Comparison of ENCODE assay signal across 11 cellular contexts in the genomic region with DNA sequence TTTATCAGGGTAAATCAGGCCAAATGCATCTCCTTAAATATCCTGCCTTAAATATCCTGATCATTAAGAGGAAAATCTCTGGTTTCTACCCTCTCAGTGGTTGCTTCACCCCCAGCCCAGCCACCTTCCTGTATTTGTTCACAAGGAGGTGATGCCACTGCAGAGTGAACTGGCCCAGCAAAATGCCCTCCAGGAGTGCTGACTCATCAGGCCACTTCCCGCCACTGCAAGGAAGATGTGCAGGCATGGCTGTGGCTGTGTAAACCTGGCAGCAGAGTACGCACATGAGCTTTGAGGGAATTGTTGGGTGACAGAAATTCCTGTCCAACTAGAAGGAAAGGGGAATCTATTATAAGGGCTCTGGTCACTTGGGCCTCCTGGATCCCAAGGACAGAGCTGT. TPM values are rescaled to one million over a fixed set of nuclear protein-coding genes. Genes with fewer than 3 reads are reported as not detected.
DNase-seq lines count a peak whose midpoint lies in the region; ATAC-seq and TF ChIP-seq lines count a peak whose summit lies in the region.
"Had no signal": no experiment of that assay in that cellular context is flagged by ENCODE, and none has a peak within 500 bp of the region (broad histone marks: within the 10 kb centered on the region; RNA-seq: fewer than 3 reads in every experiment).

No MANE protein-coding gene starts in this region.

- H3K36me3 ChIP-seq in IMR-90 (ENCODE audit: control insufficient read depth, insufficient read depth, low read length) = peaks cover 37% of the 10 kb centered on the region

- no CpG with 5 or more reads among the region's 2 CpGs for WGBS in IMR-90 (ENCODE audit: extremely low coverage in 2 of 2, insufficient read length in 1 of 2), 2 experiments

- H3K9me3 ChIP-seq in IMR-90 (ENCODE audit: control insufficient read depth, insufficient read depth, low read length) = peaks cover 5% of the 10 kb centered on the region

- intact Hi-C loops in IMR-90 (cut with micrococcal nuclease) = no loop called here
- intact Hi-C loops in activated CD4-positive, alpha-beta memory T cell treated with anti-CD3 and anti-CD28 coated beads for 36 hours (cut with micrococcal nuclease) = no loop called here

- BruUV-seq in IMR-90 (replicated peaks; lab: Mats Ljungman, UMichigan) = no TSS peak

- no peak overlapping the region for H3K23ac ChIP-seq in IMR-90 (ENCODE audit: low read depth, low read length)

- 0 out of 2 replicates have a peak, but pooled peaks cover 3% of the 10 kb centered on the region for H3K4me1 ChIP-seq in IMR-90 (ENCODE audit: control insufficient read depth, insufficient read depth, low read length)

- no peak for TF ChIP-seq RAD21 in IMR-90 (IDR thresholded peaks at IDR 0.05; ENCODE audit: low read length)

- no peaks in the 10 kb centered on the region for H4K20me1 ChIP-seq in IMR-90 (ENCODE audit: insufficient read depth, low read length)

- no peak overlapping the region for H2AFZ ChIP-seq in IMR-90 (replicated peaks; ENCODE audit: low read length, poor library complexity)

- no peak overlapping the region for H4K5ac ChIP-seq in IMR-90 (ENCODE audit: low read depth, low read length)

- H3K36me3 Mint-ChIP-seq in activated CD4-positive, alpha-beta memory T cell treated with anti-CD3 and anti-CD28 coated beads for 36 hours = peaks cover 63% of the 10 kb centered on the region

- TF ChIP-seq POLR2A in IMR-90 (IDR thresholded peaks at IDR 0.05; ENCODE audit: low read depth, low read length) = no peak

- no peak overlapping the region for H2BK120ac ChIP-seq in IMR-90 (ENCODE audit: low read depth, low read length)

- H4K91ac ChIP-seq in IMR-90 (ENCODE audit: insufficient read depth, low read depth, low read length) = no peak overlapping the region

- H2AK5ac ChIP-seq in IMR-90 (ENCODE audit: low read depth, low read length) = no peak overlapping the region

- POLR2A ChIA-PET in IMR-90 (lab: Charles Lee; ENCODE audit: unreplicated experiment) = no interaction called here
- POLR2A ChIA-PET in activated CD4-positive, alpha-beta memory T cell treated with anti-CD3 and anti-CD28 coated beads for 36 hours (lab: Charles Lee) = no interaction called here

- no peak overlapping the region for H2BK15ac ChIP-seq in IMR-90 (ENCODE audit: low read depth, low read length)

- peaks cover 13% of the 10 kb centered on the region for H3K9me1 ChIP-seq in IMR-90 (ENCODE audit: insufficient read depth, low read length)

- H3K79me1 ChIP-seq in IMR-90 (ENCODE audit: low read depth in 1 of 2, low read length in 2 of 2) = no peaks in the 10 kb centered on the region

- no peak overlapping the region for H3K18ac ChIP-seq in IMR-90 (ENCODE audit: low read depth, low read length)

- dilution Hi-C loops in IMR-90 (cut with HindIII; ENCODE audit: low sequenced_read_pairs, unreplicated experiment) = no loop called here

- CTCF ChIA-PET in IMR-90 (lab: Yijun Ruan, JAX) = interaction anchor here (0.6 kb wide), 1 partner anchor 21 kb away, joined by 5 read pairs; no protein-coding TSS in a partner anchor
- CTCF ChIA-PET in activated CD4-positive, alpha-beta memory T cell treated with anti-CD3 and anti-CD28 coated beads for 36 hours (lab: Charles Lee) = no interaction called here

- peak overlapping the region; percentile 18 for H3K27ac Mint-ChIP-seq in activated CD4-positive, alpha-beta memory T cell treated with anti-CD3 and anti-CD28 coated beads for 36 hours
- H3K27ac Mint-ChIP-seq: CD8-positive, alpha-beta T cell had no signal

- no peak for TF ChIP-seq CTCF in AG10803 (conservative IDR thresholded peaks at IDR 0.05; ENCODE audit: low read length)
- no peak for TF ChIP-seq CTCF in IMR-90 (conservative IDR thresholded peaks at IDR 0.05; ENCODE audit: low read depth, low read length)

- H2AK9ac ChIP-seq in IMR-90 (replicated peaks; ENCODE audit: low read depth, low read length, poor library complexity) = no peak overlapping the region

- no peaks in the 10 kb centered on the region for H3K27me3 ChIP-seq in IMR-90 (ENCODE audit: control insufficient read depth, insufficient read depth, low read length)

- H2BK5ac ChIP-seq in IMR-90 (ENCODE audit: low read depth, low read length, poor library complexity, severe bottlenecking) = no peak overlapping the region

- H3K9me3 Mint-ChIP-seq in activated CD4-positive, alpha-beta memory T cell treated with anti-CD3 and anti-CD28 coated beads for 36 hours = peaks cover 27% of the 10 kb centered on the region

- peaks cover 4% of the 10 kb centered on the region for H3K4me1 Mint-ChIP-seq in activated CD4-positive, alpha-beta memory T cell treated with anti-CD3 and anti-CD28 coated beads for 36 hours (ENCODE audit: low read depth)

- no peak overlapping the region for H3K56ac ChIP-seq in IMR-90 (ENCODE audit: extremely low read depth, insufficient read depth, low read length)

- peak; percentile 43 for DNase-seq in AG10803 (ENCODE audit: low read depth)
- DNase-seq in IMR-90 = peak; percentile 47
- no peak for DNase-seq in activated CD4-positive, alpha-beta memory T cell treated with anti-CD3 and anti-CD28 coated beads for 36 hours
- peak; percentile 65 for DNase-seq in iris pigment epithelial cell (ENCODE audit: low read depth)
- DNase-seq in activated CD8-positive, alpha-beta memory T cell treated with anti-CD3 and anti-CD28 coated beads, Interleukin-2, amount 50 U/mL, for 4 hours = no peak
- DNase-seq: CD8-positive, alpha-beta T cell; cerebellar nuclear complex; NCI-H524 had no signal

- H3K4me3 Mint-ChIP-seq in activated CD4-positive, alpha-beta memory T cell treated with anti-CD3 and anti-CD28 coated beads for 36 hours = no peak overlapping the region
- H3K4me3 Mint-ChIP-seq: CD8-positive, alpha-beta T cell had no signal

- no peak overlapping the region for H3K4ac ChIP-seq in IMR-90 (ENCODE audit: low read depth, low read length)

- H3K4me3 ChIP-seq in AG10803 (ENCODE audit: low read length) (no peak overlapping the region), IMR-90 (ENCODE audit: insufficient read depth, low read depth, low read length) (no peak overlapping the region)

- H3K14ac ChIP-seq in IMR-90 (replicated peaks; ENCODE audit: low read depth, low read length) = no peak overlapping the region

- H2BK20ac ChIP-seq in IMR-90 (ENCODE audit: low read depth, low read length) = no peak overlapping the region

- H3K27me3 Mint-ChIP-seq in activated CD4-positive, alpha-beta memory T cell treated with anti-CD3 and anti-CD28 coated beads for 36 hours = no peaks in the 10 kb centered on the region

- no peak overlapping the region for H4K8ac ChIP-seq in IMR-90 (ENCODE audit: low read depth in 2 of 2, low read length in 2 of 2)

- H3K27ac ChIP-seq in IMR-90 (ENCODE audit: insufficient read depth, low read length) = no peak overlapping the region

- H3K9ac ChIP-seq in IMR-90 (ENCODE audit: low read depth, low read length) = no peak overlapping the region

- H3K4me2 ChIP-seq in IMR-90 (ENCODE audit: low read depth, low read length) = no peak overlapping the region

- in situ Hi-C loops in IMR-90 (cut with MboI; ENCODE audit: low sequenced_read_pairs) = loop anchor here (5.0 kb wide), 1 partner anchor 34 kb away; no protein-coding TSS in a partner anchor

- ATAC-seq in IMR-90 (ENCODE audit: low read depth) (peak; percentile 72), GM21367 (IDR thresholded peaks at IDR 0.05; ENCODE audit: unreplicated experiment) (no peak), HG03521 (IDR thresholded peaks at IDR 0.05; ENCODE audit: unreplicated experiment) (no peak), HG03571 (IDR thresholded peaks at IDR 0.05; ENCODE audit: unreplicated experiment) (no peak)
- ATAC-seq: CD8-positive, alpha-beta T cell had no signal

TF ChIP-seq in IMR-90, 13 proteins besides CTCF, POLR2A, EP300 and RAD21:
- peak; percentile 28; the same call in 1 of the 2 replicates for TF ChIP-seq CEBPB (IDR thresholded peaks at IDR 0.05; ENCODE audit: low read depth, low read length)
- TF ChIP-seq MAFK (IDR thresholded peaks at IDR 0.05; ENCODE audit: low read depth, low read length) = peak; percentile 86
- no peak for TF ChIP-seq SMC3 (IDR thresholded peaks at IDR 0.05; ENCODE audit: low read depth, low read length)
- peak; percentile 35; the same call in 1 of the 2 replicates for TF ChIP-seq NFE2L2 (IDR thresholded peaks at IDR 0.05; ENCODE audit: low read depth, low read length)

RNA-seq across cellular contexts. Expression of gene NQO2, which starts 13.8 kb away (rescaled TPM):
- total RNA-seq in IMR-90 (2012; rRNA removed) = 59.4 and 72.1 TPM in 2 replicates
- 41.9 and 42.5 TPM in 2 replicates for polyA plus RNA-seq in IMR-90 (2012; rRNA removed)
- polyA plus RNA-seq in IMR-90 (2012; cell fraction: cytosol; rRNA removed) = 31.1 and 51.6 TPM in 2 replicates
- 13.5 and 24.4 TPM in 2 replicates for polyA plus RNA-seq in IMR-90 (2012; cell fraction: nucleus; rRNA removed; ENCODE audit: low replicate concordance)
- 10 to 100 TPM; 36.1 to 38.9 TPM for total RNA-seq in activated CD4-positive, alpha-beta memory T cell treated with anti-CD3 and anti-CD28 coated beads for 36 hours

RNA-seq across cellular contexts. Expression of gene SERPINB6, which starts 42.1 kb away (rescaled TPM):
- 37.1 and 60.3 TPM in 2 replicates for total RNA-seq in IMR-90 (2012; rRNA removed)
- polyA plus RNA-seq in IMR-90 (2012; rRNA removed) = 78.7 and 91.1 TPM in 2 replicates
- polyA plus RNA-seq in IMR-90 (2012; cell fraction: cytosol; rRNA removed) = 74.7 and 123 TPM in 2 replicates
- polyA plus RNA-seq in IMR-90 (2012; cell fraction: nucleus; rRNA removed; ENCODE audit: low replicate concordance) = 93.6 and 162 TPM in 2 replicates
- 10 to 100 TPM; 59.0 to 64.7 TPM for total RNA-seq in activated CD4-positive, alpha-beta memory T cell treated with anti-CD3 and anti-CD28 coated beads for 36 hours

RNA-seq across cellular contexts. Expression of gene RIPK1, which starts 54.8 kb away (rescaled TPM):
- total RNA-seq in IMR-90 (2012; rRNA removed) = 25.6 and 28.6 TPM in 2 replicates
- 11.9 and 12.6 TPM in 2 replicates for polyA plus RNA-seq in IMR-90 (2012; rRNA removed)
- polyA plus RNA-seq in IMR-90 (2012; cell fraction: cytosol; rRNA removed) = 4.5 and 7.2 TPM in 2 replicates
- polyA plus RNA-seq in IMR-90 (2012; cell fraction: nucleus; rRNA removed; ENCODE audit: low replicate concordance) = 9.3 and 27.5 TPM in 2 replicates
- 10 to 100 TPM; 18.5 to 18.6 TPM for total RNA-seq in activated CD4-positive, alpha-beta memory T cell treated with anti-CD3 and anti-CD28 coated beads for 36 hours

Comparison
In these comparisons a context has a peak if more than half of its experiments do, and no peak if none do; other contexts are left out.
1. DNase-seq: peak in AG10803 (single experiment), IMR-90 (single experiment) and iris pigment epithelial cell (single experiment); none in activated CD4-positive, alpha-beta memory T cell treated with anti-CD3 and anti-CD28 coated beads for 36 hours (single experiment) and activated CD8-positive, alpha-beta memory T cell treated with anti-CD3 and anti-CD28 coated beads, Interleukin-2, amount 50 U/mL, for 4 hours (single experiment).